In the genomic region with DNA sequence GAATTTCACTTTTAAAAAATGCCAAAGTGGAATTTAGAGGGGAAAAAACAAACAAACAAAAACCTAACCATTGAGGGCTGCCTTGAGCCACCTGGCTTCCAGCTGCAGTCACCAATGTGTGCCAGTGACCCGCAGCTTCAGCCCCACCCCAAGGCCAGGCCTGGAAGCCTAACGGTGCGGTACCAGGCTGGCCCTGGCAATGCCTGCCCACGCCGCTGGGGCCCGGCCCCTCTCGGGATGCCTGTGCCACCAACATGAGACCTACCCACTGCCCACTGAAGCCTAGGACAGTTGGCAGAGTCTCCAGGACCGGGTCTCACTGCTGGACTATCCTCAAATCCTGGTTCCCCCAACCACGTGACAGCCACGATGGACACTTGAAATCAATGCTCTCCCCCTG, we compare ENCODE assay signal across 20 cellular contexts.
"Had no signal": no experiment of that assay in that cellular context is flagged by ENCODE, and none has a peak within 500 bp of the region (broad histone marks: within the 10 kb centered on the region; RNA-seq: fewer than 3 reads in every experiment).

No MANE protein-coding gene starts in this region.

- H3K27me3 Mint-ChIP-seq: activated naive CD8-positive, alpha-beta T cell; naive B cell had no signal

- H3K27ac ChIP-seq: breast epithelium, heart left ventricle, neural progenitor cell, ovary, suprapubic skin, upper lobe of right lung, VCaP had no signal

- H3K4me3 ChIP-seq: breast epithelium, heart left ventricle, neural progenitor cell, ovary, suprapubic skin, upper lobe of right lung had no signal

- H3K36me3 ChIP-seq: ovary had no signal

- H3K4me2 ChIP-seq: neural progenitor cell, SK-N-SH had no signal

- H3K27me3 ChIP-seq: breast epithelium, heart left ventricle, neural progenitor cell, ovary, suprapubic skin, upper lobe of right lung had no signal

- H3K4me3 Mint-ChIP-seq: activated naive CD8-positive, alpha-beta T cell; endodermal cell; immature natural killer cell; neural progenitor cell had no signal

- H3K9me3 ChIP-seq: ovary, SK-N-SH had no signal

- H3K4me1 ChIP-seq: neural progenitor cell had no signal

- H3K4me1 Mint-ChIP-seq: endodermal cell, neural progenitor cell had no signal

- DNase-seq: activated CD4-positive, alpha-beta T cell treated with anti-CD3 and anti-CD28 coated beads for 1 hour; activated CD4-positive, alpha-beta T cell treated with anti-CD3 and anti-CD28 coated beads, Interleukin-2, amount 50 U/mL, for 48 hours; activated gamma-delta T cell; activated T-cell treated with anti-CD3 and anti-CD28 coated beads, Interleukin-2, amount 50 U/mL, for 48 hours; endodermal cell; immature natural killer cell; naive B cell; ovary; SK-N-SH; stimulated activated CD4-positive, alpha-beta T cell treated with anti-CD3 and anti-CD28 coated beads, Interleukin-15, amount 100 ng/mL, for 24 hours; stimulated activated CD4-positive, alpha-beta T cell treated with anti-CD3 and anti-CD28 coated beads, Interleukin-4, amount 100 ng/mL, for 1 hour; stimulated activated naive CD4-positive, alpha-beta T cell; T-helper 1 cell; upper lobe of right lung had no signal

- H3K9ac ChIP-seq: neural progenitor cell, SK-N-SH had no signal

- ATAC-seq: heart left ventricle, upper lobe of right lung had no signal

- H3K27ac Mint-ChIP-seq: activated naive CD8-positive, alpha-beta T cell; endodermal cell; neural progenitor cell had no signal

- H2AFZ ChIP-seq: neural progenitor cell had no signal
